8 cellular contexts compared by ENCODE assay signal in genomic region chr1:179142889-179143299, GRCh38.
DNase-seq lines count a peak whose midpoint lies in the region; ATAC-seq, FAIRE-seq and TF ChIP-seq lines count a peak whose summit lies in the region.

No MANE protein-coding gene starts in this region.

- no peak overlapping the region for H2AFZ ChIP-seq in IMR-90 (replicated peaks; ENCODE audit: low read length, poor library complexity)

- TF ChIP-seq RAD21 in IMR-90 (IDR thresholded peaks at IDR 0.05; ENCODE audit: low read length), result peak; percentile 24; the same call in 1 of the 2 replicates

- WGBS in IMR-90 (ENCODE audit: extremely low coverage in 2 of 2, insufficient read length in 1 of 2), 2 experiments, result no CpG with 5 or more reads among the region's 2 CpGs

- peak overlapping the region; percentile 93 for H2BK5ac ChIP-seq in IMR-90 (ENCODE audit: low read depth, low read length, poor library complexity, severe bottlenecking)

- peak overlapping the region; percentile 86 for H2BK120ac ChIP-seq in IMR-90 (ENCODE audit: low read depth, low read length)

- H3K14ac ChIP-seq in IMR-90 (replicated peaks; ENCODE audit: low read depth, low read length), result peak overlapping the region; percentile 88

- peak overlapping the region; percentile 81; the same call in 1 of the 2 replicates for H2BK20ac ChIP-seq in IMR-90 (ENCODE audit: low read depth, low read length)

- peak overlapping the region; percentile 87 for H3K4me2 ChIP-seq in IMR-90 (ENCODE audit: low read depth, low read length)

- TF ChIP-seq CTCF in IMR-90 (conservative IDR thresholded peaks at IDR 0.05; ENCODE audit: low read depth, low read length) (no peak), left lung (IDR thresholded peaks at IDR 0.05) (no peak)

- H2BK15ac ChIP-seq in IMR-90 (ENCODE audit: low read depth, low read length), result peak overlapping the region; percentile 65

- DNase-seq in AG08395 (ENCODE audit: low spot score) (peak; percentile 87), IMR-90 (peak; percentile 99), amniotic stem cell (lab: John Stamatoyannopoulos, UW) (peak; percentile 92), left lung (no peak), urothelium cell line (ENCODE audit: low spot score) (peak; percentile 74), NCI-H1092 treated with DMSO at 0.1 percent for 48 hours (lab: John Stamatoyannopoulos, UW) (no peak), cerebellum (ENCODE audit: low spot score) (no peak), 8988T (no peak)

- no TSS peak for BruUV-seq in IMR-90 (replicated peaks; lab: Mats Ljungman, UMichigan)

- H3K4me3 ChIP-seq in IMR-90 (ENCODE audit: insufficient read depth, low read depth, low read length) (peak overlapping the region; percentile 56), left lung (peak overlapping the region; percentile 8 to 41)

- peak overlapping the region; percentile 80 for H3K9ac ChIP-seq in IMR-90 (ENCODE audit: low read depth, low read length)

- H3K27me3 ChIP-seq in IMR-90 (ENCODE audit: control insufficient read depth, insufficient read depth, low read length) (no peaks in the 10 kb centered on the region), left lung (no peaks in the 10 kb centered on the region)

- H3K23ac ChIP-seq in IMR-90 (ENCODE audit: low read depth, low read length), result peak overlapping the region; percentile 85; the same call in 1 of the 2 replicates

- POLR2A ChIA-PET in IMR-90 (lab: Charles Lee; ENCODE audit: unreplicated experiment), result no interaction called here

- H4K91ac ChIP-seq in IMR-90 (ENCODE audit: insufficient read depth, low read depth, low read length), result peak overlapping the region; percentile 93

- peak overlapping the region; percentile 88 for H3K27ac ChIP-seq in IMR-90 (ENCODE audit: insufficient read depth, low read length)
- H3K27ac ChIP-seq in left lung, result peak overlapping the region; percentile 82 to 87

- H3K9me3 ChIP-seq in IMR-90 (ENCODE audit: control insufficient read depth, insufficient read depth, low read length) (no peaks in the 10 kb centered on the region), left lung (no peaks in the 10 kb centered on the region)

- peak overlapping the region; percentile 96 for H3K56ac ChIP-seq in IMR-90 (ENCODE audit: extremely low read depth, insufficient read depth, low read length)

- H2AK9ac ChIP-seq in IMR-90 (replicated peaks; ENCODE audit: low read depth, low read length, poor library complexity), result peak overlapping the region; percentile 15

- CTCF ChIA-PET in IMR-90 (lab: Yijun Ruan, JAX), result no interaction called here

- in situ Hi-C loops in IMR-90 (cut with MboI; ENCODE audit: low sequenced_read_pairs), result no loop called here

- peaks cover 2 to 28% of the 10 kb centered on the region in 2 experiments for H3K79me1 ChIP-seq in IMR-90 (ENCODE audit: low read depth in 1 of 2, low read length in 2 of 2)

- H3K36me3 ChIP-seq in IMR-90 (ENCODE audit: control insufficient read depth, insufficient read depth, low read length) (peaks cover 2% of the 10 kb centered on the region; the same call in 1 of the 2 replicates), left lung (no peaks in the 10 kb centered on the region)

- dilution Hi-C loops in IMR-90 (cut with HindIII; ENCODE audit: low sequenced_read_pairs, unreplicated experiment), result no loop called here

- TF ChIP-seq POLR2A in IMR-90 (IDR thresholded peaks at IDR 0.05; ENCODE audit: low read depth, low read length), result peak; percentile 99

- H4K20me1 ChIP-seq in IMR-90 (ENCODE audit: insufficient read depth, low read length), result peaks cover 32% of the 10 kb centered on the region

- H3K18ac ChIP-seq in IMR-90 (ENCODE audit: low read depth, low read length), result peak overlapping the region; percentile 76

- ATAC-seq in IMR-90 (ENCODE audit: low read depth) (peak; percentile 88), left lung (peak; percentile 88)

- H2AK5ac ChIP-seq in IMR-90 (ENCODE audit: low read depth, low read length), result peak overlapping the region; percentile 79

- intact Hi-C loops in IMR-90 (cut with micrococcal nuclease), result loop anchor here (5.0 kb wide), 1 partner anchor 34 kb away; no protein-coding TSS in a partner anchor
- intact Hi-C loops in left lung (cut with DNase I), result no loop called here

- FAIRE-seq in urothelium cell line (lab: Jason Lieb, UNC), result peak; percentile 5

- peak overlapping the region; percentile 46 for H4K5ac ChIP-seq in IMR-90 (ENCODE audit: low read depth, low read length)

- H3K4me1 ChIP-seq in IMR-90 (ENCODE audit: control insufficient read depth, insufficient read depth, low read length) (peaks cover 11% of the 10 kb centered on the region), left lung (peaks cover 6 to 32% of the 10 kb centered on the region in 2 donors)

- peak overlapping the region in 1 of 2 experiments; percentile 95; a peak in 3 of 4 replicates for H4K8ac ChIP-seq in IMR-90 (ENCODE audit: low read depth in 2 of 2, low read length in 2 of 2)

- H3K9me1 ChIP-seq in IMR-90 (ENCODE audit: insufficient read depth, low read length), result no peaks in the 10 kb centered on the region; the same call in 1 of the 2 replicates

- H3K4ac ChIP-seq in IMR-90 (ENCODE audit: low read depth, low read length), result peak overlapping the region; percentile 88

TF ChIP-seq in IMR-90, 13 proteins besides CTCF, POLR2A, EP300 and RAD21:
- TF ChIP-seq CHD1 (IDR thresholded peaks at IDR 0.05; ENCODE audit: low read depth, low read length) (no peak), MAZ (IDR thresholded peaks at IDR 0.05; ENCODE audit: borderline replicate concordance, low read depth, low read length) (no peak), BHLHE40 (IDR thresholded peaks at IDR 0.05; ENCODE audit: low read depth, low read length) (peak; percentile 72; the same call in 1 of the 2 replicates), NFE2L2 (IDR thresholded peaks at IDR 0.05; ENCODE audit: low read depth, low read length) (no peak), RCOR1 (IDR thresholded peaks at IDR 0.05; ENCODE audit: insufficient replicate concordance, low read length) (no peak), SMC3 (IDR thresholded peaks at IDR 0.05; ENCODE audit: low read depth, low read length) (no peak), MXI1 (IDR thresholded peaks at IDR 0.05; ENCODE audit: borderline replicate concordance, low read depth, low read length) (peak; percentile 63; the same call in 1 of the 2 replicates), CEBPB (IDR thresholded peaks at IDR 0.05; ENCODE audit: low read depth, low read length) (peak; percentile 48; the same call in 1 of the 2 replicates), FOS (IDR thresholded peaks at IDR 0.05; ENCODE audit: low read depth, low read length) (peak; percentile 45; the same call in 1 of the 2 replicates), ELK1 (IDR thresholded peaks at IDR 0.05; ENCODE audit: borderline replicate concordance, low read depth, low read length) (no peak), MAFK (IDR thresholded peaks at IDR 0.05; ENCODE audit: low read depth, low read length) (peak; percentile 30; the same call in 1 of the 2 replicates), RFX5 (IDR thresholded peaks at IDR 0.05; ENCODE audit: low read depth, low read length) (no peak)
- TF ChIP-seq, protein P1, sequence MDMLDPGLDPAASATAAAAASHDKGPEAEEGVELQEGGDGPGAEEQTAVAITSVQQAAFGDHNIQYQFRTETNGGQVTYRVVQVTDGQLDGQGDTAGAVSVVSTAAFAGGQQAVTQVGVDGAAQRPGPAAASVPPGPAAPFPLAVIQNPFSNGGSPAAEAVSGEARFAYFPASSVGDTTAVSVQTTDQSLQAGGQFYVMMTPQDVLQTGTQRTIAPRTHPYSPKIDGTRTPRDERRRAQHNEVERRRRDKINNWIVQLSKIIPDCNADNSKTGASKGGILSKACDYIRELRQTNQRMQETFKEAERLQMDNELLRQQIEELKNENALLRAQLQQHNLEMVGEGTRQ (IDR thresholded peaks at IDR 0.05; ENCODE audit: low read depth, low read length), result peak; percentile 50; the same call in 1 of the 2 replicates

Comparison
In these comparisons a context has a peak if more than half of its experiments do, and no peak if none do; other contexts are left out.
1. DNase-seq: peak in AG08395 (single experiment), IMR-90 (single experiment), amniotic stem cell (single experiment) and urothelium cell line (single experiment); none in left lung (0 of 2), NCI-H1092 treated with DMSO at 0.1 percent for 48 hours (single experiment), cerebellum (single experiment) and 8988T (single experiment).